In genomic region chr12:111404362-111405148, GRCh38 we compare ENCODE assay signal across 1 cellular context.
TF ChIP-seq lines count a peak whose summit lies in the region.

No MANE protein-coding gene starts in this region.

TF ChIP-seq in H1, 55 proteins besides CTCF, POLR2A, EP300 and RAD21 (continued from another document):
- TF ChIP-seq TBP (IDR thresholded peaks at IDR 0.05; ENCODE audit: low read depth, low read length) (peak; percentile 15; the same call in 1 of the 2 replicates), BACH1 (IDR thresholded peaks at IDR 0.05; ENCODE audit: low read length) (peak; percentile 49; the same call in 1 of the 2 replicates), HDAC6 (IDR thresholded peaks at IDR 0.05; ENCODE audit: low read depth, low read length) (no peak), POLR2AphosphoS5 (IDR thresholded peaks at IDR 0.05; ENCODE audit: low read depth, low read length) (peak; percentile 10; the same call in 1 of the 2 replicates), JUN (IDR thresholded peaks at IDR 0.05; ENCODE audit: low read depth, low read length) (no peak), ATF3 (IDR thresholded peaks at IDR 0.05; ENCODE audit: insufficient read depth, low read depth, low read length) (no peak), SIX5 (IDR thresholded peaks at IDR 0.05; ENCODE audit: low read depth, low read length) (no peak), BRCA1 (IDR thresholded peaks at IDR 0.05; ENCODE audit: low read depth, low read length) (no peak), TEAD4 (IDR thresholded peaks at IDR 0.05; ENCODE audit: low read depth, low read length) (peak; percentile 68; the same call in 1 of the 2 replicates), KDM1A (IDR thresholded peaks at IDR 0.05; ENCODE audit: borderline replicate concordance, low read length) (no peak; the same call in 1 of the 2 replicates), EGR1 (IDR thresholded peaks at IDR 0.05; ENCODE audit: borderline replicate concordance, low read depth, low read length) (peak; percentile 91; the same call in 1 of the 2 replicates), GTF2F1 (IDR thresholded peaks at IDR 0.05; ENCODE audit: borderline replicate concordance, low read depth, low read length) (no peak), TCF12 (IDR thresholded peaks at IDR 0.05; ENCODE audit: low read depth, low read length) (no peak), RFX5 (IDR thresholded peaks at IDR 0.05; ENCODE audit: borderline replicate concordance, low read depth, low read length) (no peak), RBBP5 (IDR thresholded peaks at IDR 0.05; ENCODE audit: borderline replicate concordance, low read depth, low read length) (peak; percentile 90; the same call in 1 of the 2 replicates), BCL11A (IDR thresholded peaks at IDR 0.05; ENCODE audit: low read depth in 2 of 2, low read length in 2 of 2) (no peak), CBX5 (IDR thresholded peaks at IDR 0.05; ENCODE audit: low read depth, low read length) (no peak), ASH2L (IDR thresholded peaks at IDR 0.05; ENCODE audit: low read length) (peak; percentile 97)
TF ChIP-seq in H1: peak in this region for 11.
